14 cellular contexts compared by ENCODE assay signal in genomic region chr19:10848208-10848843, GRCh38. TPM values are rescaled to one million over a fixed set of nuclear protein-coding genes. Genes with fewer than 3 reads are reported as not detected.
DNase-seq lines count a peak whose midpoint lies in the region; ATAC-seq and TF ChIP-seq lines count a peak whose summit lies in the region.
"Had no signal": no experiment of that assay in that cellular context is flagged by ENCODE, and none has a peak within 500 bp of the region (broad histone marks: within the 10 kb centered on the region; RNA-seq: fewer than 3 reads in every experiment).

C19orf38 (plus strand) TSS chr19:10848415; CDS start chr19:10848509, 94 bp downstream.

- POLR2A ChIA-PET in OCI-LY7 (lab: Charles Lee), result interaction anchor here (0.6 kb wide), 1 partner anchor 102 kb away, joined by 6 read pairs; no protein-coding TSS in a partner anchor

- intact Hi-C loops in cardiac septum (cut with DNase I) (no loop called here), OCI-LY7 (cut with micrococcal nuclease; ENCODE audit: unreplicated experiment) (no loop called here), left lung (cut with DNase I) (no loop called here)

- CTCF ChIA-PET in OCI-LY7 (lab: Charles Lee; ENCODE audit: unreplicated experiment), result no interaction called here

- ATAC-seq in left lung (peak; percentile 66), GM18858 (IDR thresholded peaks at IDR 0.05; ENCODE audit: unreplicated experiment) (no peak), HG03039 (IDR thresholded peaks at IDR 0.05; ENCODE audit: unreplicated experiment) (no peak), HG02870 (IDR thresholded peaks at IDR 0.05; ENCODE audit: unreplicated experiment) (no peak)

- H3K4me3 ChIP-seq in right atrium auricular region (no peak within 1 kb of the TSS), OCI-LY7 (ENCODE audit: low read depth, low read length, poor library complexity, severe bottlenecking) (no peak within 1 kb of the TSS), left lung (peak within 1 kb of the TSS in 1 of 2 donors; percentile 36)

- no peak within 1 kb of the TSS for H2AFZ ChIP-seq in OCI-LY7 (ENCODE audit: low read length)

- H3K27me3 ChIP-seq in right atrium auricular region, result no peaks in the 10 kb centered on the region
- H3K27me3 ChIP-seq in left lung, result peaks cover 0 to 8% of the 10 kb centered on the region in 2 donors

- H3K9me3 ChIP-seq in right atrium auricular region (peaks cover 0 to 15% of the 10 kb centered on the region in 2 donors), OCI-LY7 (ENCODE audit: low read length) (no peaks in the 10 kb centered on the region), left lung (peaks cover 3 to 9% of the 10 kb centered on the region in 2 donors)

- H3K9me2 ChIP-seq in OCI-LY7 (ENCODE audit: insufficient read depth, low read length), result no peaks in the 10 kb centered on the region

- TF ChIP-seq CTCF in right atrium auricular region (IDR thresholded peaks at IDR 0.05), result no peak
- no peak for TF ChIP-seq CTCF in OCI-LY7 (conservative IDR thresholded peaks at IDR 0.05; ENCODE audit: low read length)
- TF ChIP-seq CTCF in left lung (IDR thresholded peaks at IDR 0.05), result no peak

- no TSS peak for BruUV-seq in OCI-LY7 (replicated peaks; lab: Mats Ljungman, UMichigan)

- no peak within 1 kb of the TSS for H3K27ac ChIP-seq in right atrium auricular region
- H3K27ac ChIP-seq in OCI-LY7 (ENCODE audit: low read depth, low read length, poor library complexity, severe bottlenecking), result no peak within 1 kb of the TSS
- peak within 1 kb of the TSS in 1 of 2 donors; percentile 85 for H3K27ac ChIP-seq in left lung
- H3K27ac ChIP-seq: WERI-Rb-1 had no signal

- peak within 1 kb of the TSS; percentile 17; the same call in 1 of the 2 replicates for H3K4me2 ChIP-seq in OCI-LY7 (ENCODE audit: low read length)

- DNase-seq in cardiac septum (ENCODE audit: low spot score) (peak; percentile 88), right atrium auricular region (ENCODE audit: low spot score) (no peak), OCI-LY7 (ENCODE audit: low spot score) (no peak), left lung (no peak)
- DNase-seq in stimulated activated naive CD4-positive, alpha-beta T cell treated with Interleukin-2 at 50 U/mL for 16 hours (lab: John Stamatoyannopoulos, UW), result no peak
- DNase-seq: COR-L47, midbrain, NCI-H1694 treated with DMSO at 0.1 percent for 48 hours, small intestine, WERI-Rb-1 had no signal

- H3K4me1 ChIP-seq in right atrium auricular region (no peaks in the 10 kb centered on the region), OCI-LY7 (ENCODE audit: insufficient read depth, low read length, poor library complexity, severe bottlenecking) (peaks cover 4% of the 10 kb centered on the region), left lung (peaks cover 0 to 4% of the 10 kb centered on the region in 2 donors)

- no peaks in the 10 kb centered on the region for H4K20me1 ChIP-seq in OCI-LY7 (ENCODE audit: insufficient read depth, low read length)

- H3K36me3 ChIP-seq in right atrium auricular region (no peaks in the 10 kb centered on the region), OCI-LY7 (ENCODE audit: insufficient read depth, low read length) (no peaks in the 10 kb centered on the region), left lung (no peaks in the 10 kb centered on the region)
- H3K36me3 ChIP-seq: WERI-Rb-1 had no signal

- no peaks in the 10 kb centered on the region for H3K79me2 ChIP-seq in OCI-LY7 (ENCODE audit: insufficient read depth, low read depth, low read length)

RNA-seq across cellular contexts. Expression of gene C19orf38, which starts in this region (rescaled TPM):
- total RNA-seq in cardiac septum (0.32 TPM), right atrium auricular region (1 to 10 TPM in 1 of 2 donors, not detected in 1; 1.5 TPM), OCI-LY7 (2022) (4.9 and 7.5 TPM in 2 replicates), left lung (10 to 100 TPM in 1 of 2 donors, 1 to 10 TPM in 1; 3.2 to 11.8 TPM)
- 4.2 and 5.2 TPM in 2 replicates for total RNA-seq in OCI-LY7 (2014; rRNA removed; shearing (Covaris generic))
- total RNA-seq: HT1080 had no signal

Comparison
In these comparisons a context has a peak if more than half of its experiments do, and no peak if none do; other contexts are left out.
1. Peak in DNase-seq in cardiac septum; RNA of the gene not detected or under 1 TPM.